In the genomic region with DNA sequence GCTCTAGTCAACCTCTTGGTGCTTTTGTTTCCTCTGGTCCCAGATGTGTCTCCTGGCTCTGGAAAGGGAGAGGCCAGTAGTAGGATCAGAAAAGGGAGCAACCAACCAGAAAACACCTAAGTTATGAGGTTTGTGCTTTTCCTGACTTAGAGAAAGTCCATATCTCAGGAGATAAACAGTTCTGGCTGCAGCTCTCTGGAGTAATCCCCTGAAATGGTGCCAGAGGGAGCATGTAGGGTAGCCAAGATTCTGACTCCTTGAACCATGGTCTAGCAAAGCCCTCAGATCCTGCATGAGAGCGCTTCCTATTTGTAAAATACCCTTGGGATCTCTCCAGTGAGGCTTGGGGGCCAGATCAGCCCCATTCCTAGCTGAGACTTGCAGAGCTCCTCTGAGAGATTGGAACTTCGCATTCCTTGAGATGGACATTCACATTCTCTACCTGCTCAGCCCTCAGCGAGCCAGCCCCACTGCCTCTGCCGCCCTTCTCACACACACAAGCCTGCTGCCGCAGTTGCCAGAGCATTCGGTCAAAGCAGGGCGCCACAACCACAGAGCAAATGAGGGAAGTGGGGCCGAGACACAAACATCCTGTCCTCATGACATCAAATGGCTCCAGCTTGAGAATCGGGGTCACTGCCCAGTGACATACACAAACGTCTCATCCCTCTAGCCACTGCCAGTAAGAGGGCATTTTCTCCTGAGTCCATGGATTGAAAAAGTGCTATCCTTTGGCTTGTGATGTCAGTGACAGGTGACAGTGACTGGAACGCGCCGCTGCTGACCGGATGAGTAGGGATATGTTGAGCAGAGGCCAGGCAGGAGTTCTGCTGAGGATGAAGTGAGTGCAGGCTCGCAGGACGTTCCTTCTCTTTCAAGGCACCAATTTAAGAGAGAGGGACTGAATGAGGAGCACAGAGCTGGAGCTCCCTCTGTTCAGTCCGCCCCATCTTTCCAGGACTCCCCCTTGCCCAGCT, we compare ENCODE assay signal across 14 cellular contexts. TPM values are rescaled to one million over a fixed set of nuclear protein-coding genes. Genes with fewer than 3 reads are reported as not detected.
A peak's percentile ranks its signal among the peaks of the same experiment; 100 is the strongest.
DNase-seq lines count a peak whose midpoint lies in the region; ATAC-seq and TF ChIP-seq lines count a peak whose summit lies in the region.
"Had no signal": no experiment of that assay in that cellular context is flagged by ENCODE, and none has a peak within 500 bp of the region (broad histone marks: within the 10 kb centered on the region; RNA-seq: fewer than 3 reads in every experiment).

No MANE protein-coding gene starts in this region.

- DNase-seq in NOMO-1 (lab: John Stamatoyannopoulos, UW; ENCODE audit: unreplicated experiment in 2 of 2): peak; percentile 5
- no peak for DNase-seq in NOMO-1 treated with dmso at 0.1 percent for 144 hours (lab: John Stamatoyannopoulos, UW; ENCODE audit: unreplicated experiment)
- no peak for DNase-seq in T-helper 17 cell
- peak; percentile 17 for DNase-seq in iris pigment epithelial cell (ENCODE audit: low read depth)
- DNase-seq in PC-3: no peak
- DNase-seq in activated T-cell treated with anti-CD3 and anti-CD28 coated beads, Interleukin-2, amount 50 U/mL, for 1 hour: no peak
- DNase-seq: activated naive CD4-positive, alpha-beta T cell; colonic mucosa; NCI-H1930; PC-9; retina had no signal

- H3K9me3 Mint-ChIP-seq in stimulated activated memory B cell treated with anti-CD40 and anti-IgM and Interleukin-4, amounts not matched to agents 10 μg/mL and 1 μg/mL and 100 μg/mL, for 72 hours: no peaks in the 10 kb centered on the region

- H3K27ac ChIP-seq in PC-3 (ENCODE audit: low read length): no peak overlapping the region
- H3K27ac ChIP-seq: colonic mucosa, PC-9 had no signal

- no peaks in the 10 kb centered on the region for H3K9me2 ChIP-seq in PC-3 (replicated peaks; ENCODE audit: low read length)

- no peaks in the 10 kb centered on the region for H3K36me3 Mint-ChIP-seq in T-helper 17 cell (ENCODE audit: low read depth)
- peaks cover 16% of the 10 kb centered on the region for H3K36me3 Mint-ChIP-seq in stimulated activated memory B cell treated with anti-CD40 and anti-IgM and Interleukin-4, amounts not matched to agents 10 μg/mL and 1 μg/mL and 100 μg/mL, for 72 hours

- no peaks in the 10 kb centered on the region for H3K4me1 ChIP-seq in PC-3 (ENCODE audit: insufficient read depth, low read length)

- no peaks in the 10 kb centered on the region for H4K20me1 ChIP-seq in PC-3 (ENCODE audit: low read length)

- H3K27me3 ChIP-seq in PC-3 (ENCODE audit: low read length): no peaks in the 10 kb centered on the region
- H3K27me3 ChIP-seq: colonic mucosa had no signal

- H3K4me3 ChIP-seq in PC-3 (ENCODE audit: low read length): no peak overlapping the region
- H3K4me3 ChIP-seq: colonic mucosa, left lung, PC-9 had no signal

- no peaks in the 10 kb centered on the region for H3F3A ChIP-seq in PC-3 (ENCODE audit: low read length, unreplicated experiment)

- no peak overlapping the region for H2AFZ ChIP-seq in PC-3 (ENCODE audit: low read length)
- H2AFZ ChIP-seq: PC-9 had no signal

- H3K4me1 Mint-ChIP-seq in T-helper 17 cell: peaks cover 37% of the 10 kb centered on the region
- H3K4me1 Mint-ChIP-seq in stimulated activated memory B cell treated with anti-CD40 and anti-IgM and Interleukin-4, amounts not matched to agents 10 μg/mL and 1 μg/mL and 100 μg/mL, for 72 hours: peaks cover 67% of the 10 kb centered on the region

- no peak overlapping the region for H3K9ac ChIP-seq in PC-3 (ENCODE audit: low read length)

- no peaks in the 10 kb centered on the region for H3K36me3 ChIP-seq in PC-3 (ENCODE audit: low read depth, low read length)
- H3K36me3 ChIP-seq: colonic mucosa had no signal

- BruUV-seq in PC-3 (replicated peaks; lab: Mats Ljungman, UMichigan): no TSS peak

- TF ChIP-seq CTCF in PC-3 (conservative IDR thresholded peaks at IDR 0.05; ENCODE audit: low read depth, low read length): no peak

- POLR2A ChIA-PET in PC-3 (lab: Charles Lee; ENCODE audit: unreplicated experiment): interaction anchor here (0.6 kb wide), 1 partner anchor 268 kb away, joined by 3 read pairs; the partner anchor contains the start of gene NUFIP2

- peak overlapping the region; percentile 33 for H3K4me3 Mint-ChIP-seq in T-helper 17 cell
- peak overlapping the region; percentile 67 for H3K4me3 Mint-ChIP-seq in stimulated activated memory B cell treated with anti-CD40 and anti-IgM and Interleukin-4, amounts not matched to agents 10 μg/mL and 1 μg/mL and 100 μg/mL, for 72 hours

- peak overlapping the region; percentile 90 for H3K27ac Mint-ChIP-seq in T-helper 17 cell
- H3K27ac Mint-ChIP-seq in stimulated activated memory B cell treated with anti-CD40 and anti-IgM and Interleukin-4, amounts not matched to agents 10 μg/mL and 1 μg/mL and 100 μg/mL, for 72 hours: peak overlapping the region; percentile 95

- ATAC-seq in T-helper 17 cell (peak; percentile 5), PC-3 (no peak), SK-N-SH treated with all-trans-retinoic acid at 6 μM for 48 hours (no peak)
- ATAC-seq in stimulated activated memory B cell treated with anti-CD40 and anti-IgM and Interleukin-4, amounts not matched to agents 10 μg/mL and 1 μg/mL and 100 μg/mL, for 72 hours: peak; percentile 61
- ATAC-seq: left lung had no signal

- intact Hi-C loops in PC-3 (cut with micrococcal nuclease): no loop called here

- H3K79me2 ChIP-seq in PC-3 (ENCODE audit: low read length): no peaks in the 10 kb centered on the region

- H3K4me2 ChIP-seq in PC-3 (ENCODE audit: low read length): no peak overlapping the region
- H3K4me2 ChIP-seq: PC-9 had no signal

- H3K27me3 Mint-ChIP-seq in T-helper 17 cell: no peaks in the 10 kb centered on the region
- H3K27me3 Mint-ChIP-seq in stimulated activated memory B cell treated with anti-CD40 and anti-IgM and Interleukin-4, amounts not matched to agents 10 μg/mL and 1 μg/mL and 100 μg/mL, for 72 hours: no peaks in the 10 kb centered on the region

- CTCF ChIA-PET in PC-3 (lab: Charles Lee): no interaction called here

- no peaks in the 10 kb centered on the region for H3K9me3 ChIP-seq in T-helper 17 cell (ENCODE audit: control insufficient read depth, low read length, poor library complexity, severe bottlenecking)
- no peaks in the 10 kb centered on the region for H3K9me3 ChIP-seq in PC-3 (ENCODE audit: low read length)
- H3K9me3 ChIP-seq: colonic mucosa, left lung had no signal

TF ChIP-seq in SK-N-SH treated with all-trans-retinoic acid at 6 μM for 48 hours, 23 proteins besides CTCF, POLR2A, EP300 and RAD21:
- no peak for TF ChIP-seq TOX (CRISPR knock-in tag; IDR thresholded peaks at IDR 0.05; ENCODE audit: borderline replicate concordance)
- no peak for TF ChIP-seq CSRNP3 (CRISPR knock-in tag; IDR thresholded peaks at IDR 0.05)
- no peak for TF ChIP-seq RARB (CRISPR knock-in tag; IDR thresholded peaks at IDR 0.05)
- no peak for TF ChIP-seq ISL1 (CRISPR knock-in tag; IDR thresholded peaks at IDR 0.05)
- no peak for TF ChIP-seq OSR1 (CRISPR knock-in tag; IDR thresholded peaks at IDR 0.05)
- TF ChIP-seq, protein P1, sequence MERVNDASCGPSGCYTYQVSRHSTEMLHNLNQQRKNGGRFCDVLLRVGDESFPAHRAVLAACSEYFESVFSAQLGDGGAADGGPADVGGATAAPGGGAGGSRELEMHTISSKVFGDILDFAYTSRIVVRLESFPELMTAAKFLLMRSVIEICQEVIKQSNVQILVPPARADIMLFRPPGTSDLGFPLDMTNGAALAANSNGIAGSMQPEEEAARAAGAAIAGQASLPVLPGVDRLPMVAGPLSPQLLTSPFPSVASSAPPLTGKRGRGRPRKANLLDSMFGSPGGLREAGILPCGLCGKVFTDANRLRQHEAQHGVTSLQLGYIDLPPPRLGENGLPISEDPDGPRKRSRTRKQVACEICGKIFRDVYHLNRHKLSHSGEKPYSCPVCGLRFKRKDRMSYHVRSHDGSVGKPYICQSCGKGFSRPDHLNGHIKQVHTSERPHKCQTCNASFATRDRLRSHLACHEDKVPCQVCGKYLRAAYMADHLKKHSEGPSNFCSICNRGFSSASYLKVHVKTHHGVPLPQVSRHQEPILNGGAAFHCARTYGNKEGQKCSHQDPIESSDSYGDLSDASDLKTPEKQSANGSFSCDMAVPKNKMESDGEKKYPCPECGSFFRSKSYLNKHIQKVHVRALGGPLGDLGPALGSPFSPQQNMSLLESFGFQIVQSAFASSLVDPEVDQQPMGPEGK (CRISPR knock-in tag; IDR thresholded peaks at IDR 0.05; ENCODE audit: borderline replicate concordance): no peak
- TF ChIP-seq ESRRG (CRISPR knock-in tag; IDR thresholded peaks at IDR 0.05): no peak
- TF ChIP-seq ZC3H10 (CRISPR knock-in tag; IDR thresholded peaks at IDR 0.05): no peak
- TF ChIP-seq ZFP3 (CRISPR knock-in tag; IDR thresholded peaks at IDR 0.05): no peak
- TF ChIP-seq PPARA (CRISPR knock-in tag; IDR thresholded peaks at IDR 0.05; ENCODE audit: borderline replicate concordance): no peak
- TF ChIP-seq ZNF8 (CRISPR knock-in tag; IDR thresholded peaks at IDR 0.05): no peak
- TF ChIP-seq ZFP30 (CRISPR knock-in tag; IDR thresholded peaks at IDR 0.05): no peak

RNA-seq across cellular contexts. Expression of gene ABHD15, which starts 5.0 kb away (rescaled TPM):
- total RNA-seq in T-helper 17 cell (10 to 100 TPM; 14.2 to 15.6 TPM), PC-3 (2014; rRNA removed) (6.3 and 7.9 TPM in 2 replicates)

RNA-seq across cellular contexts. Expression of gene TP53I13, which starts 6.7 kb away (rescaled TPM):
- total RNA-seq in T-helper 17 cell: 10 to 100 TPM; 92.2 to 98.6 TPM
- 45.0 and 61.7 TPM in 2 replicates for total RNA-seq in PC-3 (2014; rRNA removed)

RNA-seq across cellular contexts. Expression of gene GIT1, which starts 27.6 kb away (rescaled TPM):
- total RNA-seq in T-helper 17 cell (10 to 100 TPM; 45.4 to 48.3 TPM), PC-3 (2014; rRNA removed) (24.2 and 32.2 TPM in 2 replicates)

RNA-seq across cellular contexts. Expression of gene ANKRD13B, which starts 31.1 kb away (rescaled TPM):
- 1 to 10 TPM; 5.9 to 7.9 TPM for total RNA-seq in T-helper 17 cell
- total RNA-seq in PC-3 (2014; rRNA removed): 11.2 and 11.5 TPM in 2 replicates

Comparison
In these comparisons a context has a peak if more than half of its experiments do, and no peak if none do; other contexts are left out.
1. DNase-seq: peak in NOMO-1 (2 of 2) and iris pigment epithelial cell (single experiment); none in NOMO-1 treated with dmso at 0.1 percent for 144 hours (single experiment), T-helper 17 cell (0 of 3), PC-3 (single experiment) and activated T-cell treated with anti-CD3 and anti-CD28 coated beads, Interleukin-2, amount 50 U/mL, for 1 hour (single experiment).
2. ATAC-seq: peak in T-helper 17 cell (single experiment) and stimulated activated memory B cell treated with anti-CD40 and anti-IgM and Interleukin-4, amounts not matched to agents 10 μg/mL and 1 μg/mL and 100 μg/mL, for 72 hours (single experiment); none in PC-3 (single experiment) and SK-N-SH treated with all-trans-retinoic acid at 6 μM for 48 hours (single experiment).